In genomic region chr11:2261436-2262230, GRCh38 we compare ENCODE assay signal across 25 cellular contexts. TPM values are rescaled to one million over a fixed set of nuclear protein-coding genes. Genes with fewer than 3 reads are reported as not detected.
"Had no signal": no experiment of that assay in that cellular context is flagged by ENCODE, and none has a peak within 500 bp of the region (broad histone marks: within the 10 kb centered on the region; RNA-seq: fewer than 3 reads in every experiment).

No MANE protein-coding gene starts in this region.

- H3K4me3 Mint-ChIP-seq: activated CD4-positive, alpha-beta T cell treated with anti-CD3 and anti-CD28 coated beads, Interleukin-2, amount 10 ng/mL, durations not matched to agents 7 days and 5 days; activated naive CD8-positive, alpha-beta T cell treated with anti-CD3 and anti-CD28 coated beads, Interleukin-2, amount 10 ng/mL, durations not matched to agents 7 days and 5 days; nephron progenitor cell had no signal

- H3K36me3 ChIP-seq: cardiac muscle cell, left lung, stomach, thoracic aorta, upper lobe of left lung had no signal

- DNase-seq: activated CD4-positive, alpha-beta T cell treated with anti-CD3 and anti-CD28 coated beads, Interleukin-2, amount 10 ng/mL, durations not matched to agents 7 days and 5 days; activated naive CD4-positive, alpha-beta T cell treated with Interleukin-2 at 50 U/mL for 16 hours; amygdala; foreskin melanocyte; glutamatergic neuron; hypothalamus; mammary epithelial cell; midbrain; nephron progenitor cell; stimulated activated CD4-positive, alpha-beta T cell treated with anti-CD3 and anti-CD28 coated beads, Interleukin-4, amount 100 ng/mL, for 1 hour had no signal

- H3K4me3 ChIP-seq: cardiac muscle cell, dorsolateral prefrontal cortex, left lung, skin epidermis, stomach, thoracic aorta, upper lobe of left lung had no signal

- H3K27ac Mint-ChIP-seq: activated CD4-positive, alpha-beta T cell treated with anti-CD3 and anti-CD28 coated beads, Interleukin-2, amount 10 ng/mL, durations not matched to agents 7 days and 5 days; activated naive CD8-positive, alpha-beta T cell treated with anti-CD3 and anti-CD28 coated beads, Interleukin-2, amount 10 ng/mL, durations not matched to agents 7 days and 5 days; nephron progenitor cell; progenitor cell of endocrine pancreas had no signal

- H3K27me3 ChIP-seq: left lung, upper lobe of left lung had no signal

- H3K27me3 Mint-ChIP-seq: activated CD4-positive, alpha-beta T cell treated with anti-CD3 and anti-CD28 coated beads, Interleukin-2, amount 10 ng/mL, durations not matched to agents 7 days and 5 days had no signal

- H3K27ac ChIP-seq: cardiac muscle cell, dorsolateral prefrontal cortex, epithelial cell of prostate, left lung, skin epidermis, stomach, thoracic aorta, upper lobe of left lung had no signal

- H3K36me3 Mint-ChIP-seq: activated naive CD8-positive, alpha-beta T cell treated with anti-CD3 and anti-CD28 coated beads, Interleukin-2, amount 10 ng/mL, durations not matched to agents 7 days and 5 days had no signal

- H3K9me3 ChIP-seq: left lung, stomach, thoracic aorta, upper lobe of left lung had no signal

- ATAC-seq: activated CD4-positive, CD25-positive, alpha-beta regulatory T cell treated with anti-CD3 and anti-CD28 coated beads, Interleukin-2, amount 50 U/mL, for 24 hours; left lung; right cardiac atrium had no signal

RNA-seq across cellular contexts. Expression of gene ASCL2, which starts 8.8 kb away (rescaled TPM):
- total RNA-seq: cardiac muscle cell; fibroblast of lung; mammary epithelial cell; T-helper 1 cell treated with Interleukin-12 subunit alpha and Interleukin-12 subunit beta and Interleukin-4 antibody, amounts not matched to agents 30 ng/mL and 1 ng/mL, for 36 hours had no signal
- polyA plus RNA-seq: cardiac muscle cell, fibroblast of lung had no signal

RNA-seq across cellular contexts. Expression of gene C11orf21, which starts 40.1 kb away (rescaled TPM):
- total RNA-seq: mammary epithelial cell had no signal
- polyA plus RNA-seq: fibroblast of lung, keratinocyte, mammary epithelial cell had no signal

RNA-seq across cellular contexts. Expression of gene TSPAN32, which starts 40.2 kb away (rescaled TPM):
- total RNA-seq: mammary epithelial cell had no signal
- polyA plus RNA-seq: fibroblast of lung, keratinocyte, mammary epithelial cell had no signal
